1 cellular context compared by ENCODE assay signal in the genomic region with DNA sequence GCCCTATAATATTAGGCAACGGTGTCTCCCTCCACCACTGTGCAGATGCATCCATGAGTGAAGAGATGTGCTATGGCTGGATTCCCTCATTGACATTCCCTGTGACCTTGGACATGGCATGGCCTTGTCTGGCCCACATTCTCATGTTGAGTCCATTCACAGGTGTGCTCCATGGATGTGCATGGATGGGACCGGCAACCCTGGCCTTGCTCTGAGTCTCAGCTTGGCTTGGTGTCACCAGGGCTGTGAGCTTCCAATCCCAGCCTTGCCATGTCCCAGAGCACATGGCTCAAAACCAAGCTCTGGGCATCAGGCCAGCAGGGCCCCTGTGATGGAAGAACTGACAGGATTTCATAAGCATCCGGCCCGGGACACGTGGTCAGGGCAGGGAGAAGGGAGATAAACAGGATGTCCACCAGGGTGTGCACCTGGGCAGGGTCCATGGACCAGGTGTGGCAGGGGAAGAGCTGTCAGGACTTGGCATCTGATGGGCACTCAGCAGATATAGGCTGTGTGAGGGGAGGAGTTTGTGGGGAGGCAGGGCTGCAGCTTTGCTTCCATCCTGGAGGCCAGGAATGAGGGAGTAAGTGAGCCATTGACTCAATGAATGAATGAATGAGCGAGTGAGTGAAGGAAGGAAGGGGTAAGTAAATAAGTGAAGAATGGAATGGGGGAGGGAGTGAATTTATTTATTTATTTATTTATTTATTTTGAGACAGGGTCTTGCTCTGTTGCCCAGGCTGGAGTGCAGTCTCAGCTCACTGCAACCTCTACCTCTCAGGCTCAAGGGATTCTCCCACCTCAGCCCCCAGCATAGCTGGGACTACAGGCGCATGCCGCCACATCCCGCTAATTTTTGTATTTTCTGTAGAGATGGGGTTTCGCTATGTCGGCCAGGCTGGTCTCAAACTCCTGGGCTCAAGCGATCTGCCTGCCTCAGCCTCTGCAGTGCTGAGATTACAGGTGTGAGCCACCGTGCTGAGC.
TF ChIP-seq lines count a peak whose summit lies in the region.

No MANE protein-coding gene starts in this region.

TF ChIP-seq in HepG2, 621 proteins besides CTCF, POLR2A, EP300 and RAD21 (continued from another document and continues in another):
- TF ChIP-seq ZNF639 (CRISPR knock-in tag; conservative IDR thresholded peaks at IDR 0.05) (peak; percentile 96), ZNF441 (CRISPR knock-in tag; IDR thresholded peaks at IDR 0.05; ENCODE audit: borderline replicate concordance) (peak; percentile 92), ZNF101 (CRISPR knock-in tag; IDR thresholded peaks at IDR 0.05; ENCODE audit: borderline replicate concordance, low read depth) (peak; percentile 90; the same call in 1 of the 2 replicates), ZNF207 (IDR thresholded peaks at IDR 0.05; ENCODE audit: borderline replicate concordance) (peak; percentile 43; the same call in 1 of the 2 replicates), ZNF850 (CRISPR knock-in tag; conservative IDR thresholded peaks at IDR 0.05) (no peak), ZSCAN20 (CRISPR knock-in tag; IDR thresholded peaks at IDR 0.05; ENCODE audit: borderline replicate concordance) (no peak), NR0B2 (CRISPR knock-in tag; IDR thresholded peaks at IDR 0.05) (peak; percentile 98), MED1 (CRISPR knock-in tag; IDR thresholded peaks at IDR 0.05) (peak; percentile 100), GLMP (CRISPR knock-in tag; IDR thresholded peaks at IDR 0.05; ENCODE audit: borderline replicate concordance) (no peak), NR2F2 (IDR thresholded peaks at IDR 0.05; ENCODE audit: borderline replicate concordance, low read depth) (no peak), TMF1 (CRISPR knock-in tag; IDR thresholded peaks at IDR 0.05; ENCODE audit: low read depth) (no peak), XRCC5 (optimal IDR thresholded peaks at IDR 0.05; ENCODE audit: low read length) (peak; percentile 96), ZNF577 (CRISPR knock-in tag; IDR thresholded peaks at IDR 0.05; ENCODE audit: borderline replicate concordance, low read depth) (0 out of 2 replicates have a peak, but pooled peaks have one; percentile 74), TOE1 (CRISPR knock-in tag; IDR thresholded peaks at IDR 0.05) (peak; percentile 95; the same call in 1 of the 2 replicates), ZNF83 (CRISPR knock-in tag; IDR thresholded peaks at IDR 0.05; ENCODE audit: borderline replicate concordance) (peak; percentile 99), ZNF496 (CRISPR knock-in tag; IDR thresholded peaks at IDR 0.05; ENCODE audit: insufficient replicate concordance) (no peak), NBN (conservative IDR thresholded peaks at IDR 0.05) (no peak), ZNF264 (CRISPR knock-in tag; IDR thresholded peaks at IDR 0.05) (peak; percentile 87), FOSL1 (CRISPR knock-in tag; IDR thresholded peaks at IDR 0.05; ENCODE audit: borderline replicate concordance) (no peak), GFI1 (CRISPR knock-in tag; IDR thresholded peaks at IDR 0.05; ENCODE audit: borderline replicate concordance) (peak; percentile 86), ZNF703 (CRISPR knock-in tag; IDR thresholded peaks at IDR 0.05; ENCODE audit: borderline replicate concordance) (no peak; the same call in 1 of the 2 replicates), TAF1 (CRISPR knock-in tag; IDR thresholded peaks at IDR 0.05) (peak; percentile 69), ZNF33B (CRISPR knock-in tag; IDR thresholded peaks at IDR 0.05) (peak; percentile 99), ZNF180 (CRISPR knock-in tag; IDR thresholded peaks at IDR 0.05; ENCODE audit: borderline replicate concordance, low read depth) (no peak), KLF6 (CRISPR knock-in tag; IDR thresholded peaks at IDR 0.05) (peak; percentile 100), ZNF749 (CRISPR knock-in tag; IDR thresholded peaks at IDR 0.05; ENCODE audit: borderline replicate concordance) (peak; percentile 90; the same call in 1 of the 2 replicates), KDM5B (CRISPR knock-in tag; IDR thresholded peaks at IDR 0.05; ENCODE audit: borderline replicate concordance) (peak; percentile 98), PHF5A (CRISPR knock-in tag; IDR thresholded peaks at IDR 0.05; ENCODE audit: low read depth, unreplicated experiment) (peak; percentile 98), ZNF597 (CRISPR knock-in tag; IDR thresholded peaks at IDR 0.05) (no peak), RFXAP (CRISPR knock-in tag; IDR thresholded peaks at IDR 0.05; ENCODE audit: borderline replicate concordance) (peak; percentile 86; the same call in 1 of the 2 replicates), WIZ (CRISPR knock-in tag; IDR thresholded peaks at IDR 0.05) (peak; percentile 98), ZNF33A (CRISPR knock-in tag; IDR thresholded peaks at IDR 0.05; ENCODE audit: borderline replicate concordance) (no peak), ARHGAP35 (CRISPR knock-in tag; IDR thresholded peaks at IDR 0.05; ENCODE audit: borderline replicate concordance) (peak; percentile 99), CREM (IDR thresholded peaks at IDR 0.05) (peak; percentile 38; the same call in 1 of the 2 replicates), CREM (CRISPR knock-in tag; IDR thresholded peaks at IDR 0.05) (no peak), ZNF333 (CRISPR knock-in tag; IDR thresholded peaks at IDR 0.05; ENCODE audit: borderline replicate concordance) (peak; percentile 96; the same call in 1 of the 2 replicates), RNF2 (conservative IDR thresholded peaks at IDR 0.05; ENCODE audit: low read depth) (peak; percentile 98), ZNF670 (CRISPR knock-in tag; IDR thresholded peaks at IDR 0.05; ENCODE audit: borderline replicate concordance) (peak; percentile 98), MYC (CRISPR knock-in tag; IDR thresholded peaks at IDR 0.05; ENCODE audit: borderline replicate concordance) (peak; percentile 100), SMARCC2 (IDR thresholded peaks at IDR 0.05) (no peak), HOXD1 (CRISPR knock-in tag; IDR thresholded peaks at IDR 0.05) (peak; percentile 75), ZBTB3 (CRISPR knock-in tag; IDR thresholded peaks at IDR 0.05; ENCODE audit: borderline replicate concordance, low read depth) (peak; percentile 92; the same call in 1 of the 2 replicates), ZNF138 (CRISPR knock-in tag; IDR thresholded peaks at IDR 0.05; ENCODE audit: low read depth) (peak; percentile 88)
- TF ChIP-seq, protein P1, sequence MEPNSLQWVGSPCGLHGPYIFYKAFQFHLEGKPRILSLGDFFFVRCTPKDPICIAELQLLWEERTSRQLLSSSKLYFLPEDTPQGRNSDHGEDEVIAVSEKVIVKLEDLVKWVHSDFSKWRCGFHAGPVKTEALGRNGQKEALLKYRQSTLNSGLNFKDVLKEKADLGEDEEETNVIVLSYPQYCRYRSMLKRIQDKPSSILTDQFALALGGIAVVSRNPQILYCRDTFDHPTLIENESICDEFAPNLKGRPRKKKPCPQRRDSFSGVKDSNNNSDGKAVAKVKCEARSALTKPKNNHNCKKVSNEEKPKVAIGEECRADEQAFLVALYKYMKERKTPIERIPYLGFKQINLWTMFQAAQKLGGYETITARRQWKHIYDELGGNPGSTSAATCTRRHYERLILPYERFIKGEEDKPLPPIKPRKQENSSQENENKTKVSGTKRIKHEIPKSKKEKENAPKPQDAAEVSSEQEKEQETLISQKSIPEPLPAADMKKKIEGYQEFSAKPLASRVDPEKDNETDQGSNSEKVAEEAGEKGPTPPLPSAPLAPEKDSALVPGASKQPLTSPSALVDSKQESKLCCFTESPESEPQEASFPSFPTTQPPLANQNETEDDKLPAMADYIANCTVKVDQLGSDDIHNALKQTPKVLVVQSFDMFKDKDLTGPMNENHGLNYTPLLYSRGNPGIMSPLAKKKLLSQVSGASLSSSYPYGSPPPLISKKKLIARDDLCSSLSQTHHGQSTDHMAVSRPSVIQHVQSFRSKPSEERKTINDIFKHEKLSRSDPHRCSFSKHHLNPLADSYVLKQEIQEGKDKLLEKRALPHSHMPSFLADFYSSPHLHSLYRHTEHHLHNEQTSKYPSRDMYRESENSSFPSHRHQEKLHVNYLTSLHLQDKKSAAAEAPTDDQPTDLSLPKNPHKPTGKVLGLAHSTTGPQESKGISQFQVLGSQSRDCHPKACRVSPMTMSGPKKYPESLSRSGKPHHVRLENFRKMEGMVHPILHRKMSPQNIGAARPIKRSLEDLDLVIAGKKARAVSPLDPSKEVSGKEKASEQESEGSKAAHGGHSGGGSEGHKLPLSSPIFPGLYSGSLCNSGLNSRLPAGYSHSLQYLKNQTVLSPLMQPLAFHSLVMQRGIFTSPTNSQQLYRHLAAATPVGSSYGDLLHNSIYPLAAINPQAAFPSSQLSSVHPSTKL (CRISPR knock-in tag; IDR thresholded peaks at IDR 0.05) = peak; percentile 98
- TF ChIP-seq, protein P2, sequence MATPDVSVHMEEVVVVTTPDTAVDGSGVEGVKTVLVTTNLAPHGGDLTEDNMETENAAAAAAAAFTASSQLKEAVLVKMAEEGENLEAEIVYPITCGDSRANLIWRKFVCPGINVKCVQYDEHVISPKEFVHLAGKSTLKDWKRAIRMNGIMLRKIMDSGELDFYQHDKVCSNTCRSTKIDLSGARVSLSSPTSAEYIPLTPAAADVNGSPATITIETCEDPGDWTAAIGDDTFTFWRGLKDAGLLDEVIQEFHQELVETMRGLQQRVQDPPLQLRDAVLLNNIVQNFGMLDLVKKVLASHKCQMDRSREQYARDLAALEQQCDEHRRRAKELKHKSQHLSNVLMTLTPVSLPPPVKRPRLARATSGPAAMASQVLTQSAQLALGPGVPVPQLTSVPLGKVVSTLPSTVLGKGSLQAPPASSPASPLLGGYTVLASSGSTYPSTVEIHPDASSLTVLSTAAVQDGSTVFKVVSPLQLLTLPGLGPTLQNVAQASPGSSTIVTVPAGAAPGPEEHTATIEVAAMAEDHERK (CRISPR knock-in tag; IDR thresholded peaks at IDR 0.05; ENCODE audit: low read depth) = peak; percentile 46; the same call in 1 of the 2 replicates
- TF ChIP-seq, protein P3, sequence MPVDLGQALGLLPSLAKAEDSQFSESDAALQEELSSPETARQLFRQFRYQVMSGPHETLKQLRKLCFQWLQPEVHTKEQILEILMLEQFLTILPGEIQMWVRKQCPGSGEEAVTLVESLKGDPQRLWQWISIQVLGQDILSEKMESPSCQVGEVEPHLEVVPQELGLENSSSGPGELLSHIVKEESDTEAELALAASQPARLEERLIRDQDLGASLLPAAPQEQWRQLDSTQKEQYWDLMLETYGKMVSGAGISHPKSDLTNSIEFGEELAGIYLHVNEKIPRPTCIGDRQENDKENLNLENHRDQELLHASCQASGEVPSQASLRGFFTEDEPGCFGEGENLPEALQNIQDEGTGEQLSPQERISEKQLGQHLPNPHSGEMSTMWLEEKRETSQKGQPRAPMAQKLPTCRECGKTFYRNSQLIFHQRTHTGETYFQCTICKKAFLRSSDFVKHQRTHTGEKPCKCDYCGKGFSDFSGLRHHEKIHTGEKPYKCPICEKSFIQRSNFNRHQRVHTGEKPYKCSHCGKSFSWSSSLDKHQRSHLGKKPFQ (CRISPR knock-in tag; IDR thresholded peaks at IDR 0.05; ENCODE audit: insufficient replicate concordance) = peak; percentile 97
- TF ChIP-seq, protein P4, sequence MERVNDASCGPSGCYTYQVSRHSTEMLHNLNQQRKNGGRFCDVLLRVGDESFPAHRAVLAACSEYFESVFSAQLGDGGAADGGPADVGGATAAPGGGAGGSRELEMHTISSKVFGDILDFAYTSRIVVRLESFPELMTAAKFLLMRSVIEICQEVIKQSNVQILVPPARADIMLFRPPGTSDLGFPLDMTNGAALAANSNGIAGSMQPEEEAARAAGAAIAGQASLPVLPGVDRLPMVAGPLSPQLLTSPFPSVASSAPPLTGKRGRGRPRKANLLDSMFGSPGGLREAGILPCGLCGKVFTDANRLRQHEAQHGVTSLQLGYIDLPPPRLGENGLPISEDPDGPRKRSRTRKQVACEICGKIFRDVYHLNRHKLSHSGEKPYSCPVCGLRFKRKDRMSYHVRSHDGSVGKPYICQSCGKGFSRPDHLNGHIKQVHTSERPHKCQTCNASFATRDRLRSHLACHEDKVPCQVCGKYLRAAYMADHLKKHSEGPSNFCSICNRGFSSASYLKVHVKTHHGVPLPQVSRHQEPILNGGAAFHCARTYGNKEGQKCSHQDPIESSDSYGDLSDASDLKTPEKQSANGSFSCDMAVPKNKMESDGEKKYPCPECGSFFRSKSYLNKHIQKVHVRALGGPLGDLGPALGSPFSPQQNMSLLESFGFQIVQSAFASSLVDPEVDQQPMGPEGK (CRISPR knock-in tag; IDR thresholded peaks at IDR 0.05) = peak; percentile 95
- TF ChIP-seq, protein P5, sequence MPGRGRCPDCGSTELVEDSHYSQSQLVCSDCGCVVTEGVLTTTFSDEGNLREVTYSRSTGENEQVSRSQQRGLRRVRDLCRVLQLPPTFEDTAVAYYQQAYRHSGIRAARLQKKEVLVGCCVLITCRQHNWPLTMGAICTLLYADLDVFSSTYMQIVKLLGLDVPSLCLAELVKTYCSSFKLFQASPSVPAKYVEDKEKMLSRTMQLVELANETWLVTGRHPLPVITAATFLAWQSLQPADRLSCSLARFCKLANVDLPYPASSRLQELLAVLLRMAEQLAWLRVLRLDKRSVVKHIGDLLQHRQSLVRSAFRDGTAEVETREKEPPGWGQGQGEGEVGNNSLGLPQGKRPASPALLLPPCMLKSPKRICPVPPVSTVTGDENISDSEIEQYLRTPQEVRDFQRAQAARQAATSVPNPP (CRISPR knock-in tag; IDR thresholded peaks at IDR 0.05) = 0 out of 2 replicates have a peak, but pooled peaks have one; percentile 79
